Comparison of ENCODE assay signal across 12 cellular contexts in the genomic region with DNA sequence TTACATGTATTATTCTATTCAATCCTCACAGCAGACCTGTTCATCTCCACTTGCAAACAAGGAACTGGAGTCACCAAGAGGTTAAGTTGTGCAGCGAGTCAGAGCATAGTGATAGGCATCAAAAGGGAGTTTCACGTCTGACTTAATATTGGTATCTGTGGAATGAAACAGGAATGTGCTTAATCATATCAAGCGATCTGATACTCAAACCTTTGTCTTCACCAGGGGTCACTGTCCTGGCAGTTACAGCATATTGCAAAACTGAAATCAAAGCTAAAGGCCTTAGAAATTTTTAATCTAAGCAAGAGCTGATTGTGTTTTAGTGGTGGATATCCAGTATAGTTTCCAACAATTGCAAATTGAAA.
DNase-seq lines count a peak whose midpoint lies in the region; ATAC-seq and TF ChIP-seq lines count a peak whose summit lies in the region.
"Had no signal": no experiment of that assay in that cellular context is flagged by ENCODE, and none has a peak within 500 bp of the region (broad histone marks: within the 10 kb centered on the region; RNA-seq: fewer than 3 reads in every experiment).

No MANE protein-coding gene starts in this region.

- ATAC-seq in HG03025 (IDR thresholded peaks at IDR 0.05; ENCODE audit: low FRiP score, unreplicated experiment) (no peak), aorta (ENCODE audit: low FRiP score) (no peak)
- ATAC-seq: activated T-helper 17 cell treated with anti-CD3 and anti-CD28 coated beads, Interleukin-2, amount 50 U/mL, for 72 hours had no signal

- H3K4me3 ChIP-seq in astrocyte of the cerebellum (ENCODE audit: low read depth, low read length) (no peak overlapping the region), aorta (ENCODE audit: low read length in 2 of 2) (no peak overlapping the region)
- H3K4me3 ChIP-seq: esophagus squamous epithelium had no signal

- no peaks in the 10 kb centered on the region for H3K9me3 ChIP-seq in aorta (ENCODE audit: control insufficient read depth, low read length)
- H3K9me3 ChIP-seq: esophagus squamous epithelium had no signal

- peak; percentile 91 for DNase-seq in A172 (ENCODE audit: low spot score)
- DNase-seq in HK-2 (ENCODE audit: unreplicated experiment) = peak; percentile 33
- peak; percentile 16 for DNase-seq in astrocyte of the cerebellum (ENCODE audit: low read depth)
- DNase-seq in kidney tubule cell (ENCODE audit: low spot score) = peak; percentile 97
- DNase-seq in stimulated activated CD4-positive, alpha-beta T cell treated with anti-CD3 and anti-CD28 coated beads, Interleukin-2, amount 100 ng/mL, for 24 hours = no peak
- no peak for DNase-seq in NOMO-1 treated with dmso at 0.1 percent for 144 hours (lab: John Stamatoyannopoulos, UW; ENCODE audit: unreplicated experiment)
- DNase-seq in aorta = no peak
- DNase-seq: C1 segment of cervical spinal cord, esophagus squamous epithelium, NCI-H510A had no signal

- peaks cover 2 to 8% of the 10 kb centered on the region in 2 donors for H3K4me1 ChIP-seq in aorta (ENCODE audit: control insufficient read depth in 1 of 2, insufficient read depth in 2 of 2, low read length in 2 of 2)

- peak; percentile 16 for TF ChIP-seq CTCF in astrocyte of the cerebellum (IDR thresholded peaks at IDR 0.05; ENCODE audit: low read depth, low read length, missing control alignments)

- H3K27me3 ChIP-seq in aorta (ENCODE audit: control insufficient read depth in 1 of 2, insufficient read depth in 2 of 2, low read length in 1 of 2) = no peaks in the 10 kb centered on the region
- H3K27me3 ChIP-seq: esophagus squamous epithelium had no signal

- intact Hi-C loops in aorta (cut with DNase I) = no loop called here

- no peak overlapping the region for H3K27ac ChIP-seq in aorta (ENCODE audit: low read depth in 1 of 2, low read length in 2 of 2)
- H3K27ac ChIP-seq: esophagus squamous epithelium had no signal

- H3K36me3 ChIP-seq in aorta (ENCODE audit: control insufficient read depth in 1 of 2, insufficient read depth in 2 of 2, low read length in 1 of 2) = no peaks in the 10 kb centered on the region
- H3K36me3 ChIP-seq: esophagus squamous epithelium had no signal

- in situ Hi-C loops in astrocyte of the cerebellum (cut with HindIII; ENCODE audit: low sequenced_read_pairs) = no loop called here

- 42 to 45% methylated on average over 3 of the region's 3 CpGs for WGBS in aorta, 2 donors

Comparison
In these comparisons a context has a peak if more than half of its experiments do, and no peak if none do; other contexts are left out.
1. DNase-seq: peak in A172 (single experiment), HK-2 (single experiment), astrocyte of the cerebellum (single experiment) and kidney tubule cell (single experiment); none in stimulated activated CD4-positive, alpha-beta T cell treated with anti-CD3 and anti-CD28 coated beads, Interleukin-2, amount 100 ng/mL, for 24 hours (0 of 2), NOMO-1 treated with dmso at 0.1 percent for 144 hours (single experiment) and aorta (0 of 2).